In genomic region chr19:19485161-19485997, GRCh38 we compare ENCODE assay signal across 10 cellular contexts. TPM values are rescaled to one million over a fixed set of nuclear protein-coding genes. Genes with fewer than 3 reads are reported as not detected.
DNase-seq lines count a peak whose midpoint lies in the region; ATAC-seq and TF ChIP-seq lines count a peak whose summit lies in the region.
"Had no signal": no experiment of that assay in that cellular context is flagged by ENCODE, and none has a peak within 500 bp of the region (broad histone marks: within the 10 kb centered on the region; RNA-seq: fewer than 3 reads in every experiment).

No MANE protein-coding gene starts in this region.

- peaks cover 52 to 96% (median 70%) of the 10 kb centered on the region in 6 donors for H3K4me1 ChIP-seq in spleen
- H3K4me1 ChIP-seq in vagina = peaks cover 61% of the 10 kb centered on the region

- CTCF ChIA-PET in activated naive CD4-positive, alpha-beta T cell treated with anti-CD3 and anti-CD28 coated beads for 36 hours (lab: Charles Lee) = no interaction called here
- CTCF ChIA-PET in activated B cell treated with CpG ODN at 0.5 μM for 24 hours (lab: Charles Lee) = interaction anchor here (0.9 to 1.8 kb wide), 3 partner anchors 69 to 118 kb away, joined by 3 to 5 read pairs (median 3); partner anchors contain the start of gene GATAD2A

- H3K27me3 Mint-ChIP-seq in activated naive CD4-positive, alpha-beta T cell treated with anti-CD3 and anti-CD28 coated beads for 36 hours (ENCODE audit: low read depth) = no peaks in the 10 kb centered on the region
- H3K27me3 Mint-ChIP-seq in activated B cell treated with CpG ODN at 0.5 μM for 24 hours (no peaks in the 10 kb centered on the region), glutamatergic neuron (ENCODE audit: unreplicated experiment) (peaks cover 31% of the 10 kb centered on the region)

- peaks cover 8% of the 10 kb centered on the region for H3K36me3 Mint-ChIP-seq in activated naive CD4-positive, alpha-beta T cell treated with anti-CD3 and anti-CD28 coated beads for 36 hours (ENCODE audit: low read depth)
- peaks cover 20% of the 10 kb centered on the region for H3K36me3 Mint-ChIP-seq in activated B cell treated with CpG ODN at 0.5 μM for 24 hours (ENCODE audit: low read depth)
- no peaks in the 10 kb centered on the region for H3K36me3 Mint-ChIP-seq in glutamatergic neuron (ENCODE audit: unreplicated experiment)

- ATAC-seq in activated B cell treated with CpG ODN at 0.5 μM for 24 hours (ENCODE audit: low read depth) = peak; percentile 84

- intact Hi-C loops in activated naive CD4-positive, alpha-beta T cell treated with anti-CD3 and anti-CD28 coated beads for 36 hours (cut with micrococcal nuclease) = no loop called here
- intact Hi-C loops in activated B cell treated with CpG ODN at 0.5 μM for 24 hours (cut with micrococcal nuclease) (loop anchor here (1.0 to 2.0 kb wide), 2 partner anchors 25 to 80 kb away; partner anchors contain the start of gene GATAD2A), spleen (cut with DNase I; ENCODE audit: low total_unique reads) (loop anchor here (10.0 kb wide), 1 partner anchor 81 kb away; the partner anchor contains the start of gene GATAD2A), vagina (cut with DNase I) (loop anchor here (10.0 kb wide), 1 partner anchor 81 kb away; the partner anchor contains the start of gene GATAD2A)

- H3K27ac ChIP-seq in spleen = peak overlapping the region in 7 of 8 donors; percentile 15 to 88 (median 86)
- no peak overlapping the region for H3K27ac ChIP-seq in vagina
- H3K27ac ChIP-seq: foreskin keratinocyte had no signal

- H3K27ac Mint-ChIP-seq in activated naive CD4-positive, alpha-beta T cell treated with anti-CD3 and anti-CD28 coated beads for 36 hours = peak overlapping the region; percentile 57
- H3K27ac Mint-ChIP-seq in activated B cell treated with CpG ODN at 0.5 μM for 24 hours (peak overlapping the region; percentile 90), glutamatergic neuron (ENCODE audit: unreplicated experiment) (peak overlapping the region; percentile 100)

- TF ChIP-seq CTCF in activated B cell treated with CpG ODN at 0.5 μM for 24 hours (IDR thresholded peaks at IDR 0.05) = no peak
- TF ChIP-seq CTCF in glutamatergic neuron (IDR thresholded peaks at IDR 0.05; ENCODE audit: partially characterized antibody, unreplicated experiment) = no peak
- no peak for TF ChIP-seq CTCF in spleen (IDR thresholded peaks at IDR 0.05 in 8 of 11, conservative IDR thresholded peaks at IDR 0.05 in 3 of 11)
- TF ChIP-seq CTCF in vagina (IDR thresholded peaks at IDR 0.05) = no peak

- WGBS in spleen, 5 donors = 53 to 67% (median 60%) methylated on average over 15 of the region's 15 CpGs

- peaks cover 0 to 58% (median 8%) of the 10 kb centered on the region in 6 donors for H3K36me3 ChIP-seq in spleen
- peaks cover 0 to 7% of the 10 kb centered on the region in 2 donors for H3K36me3 ChIP-seq in vagina

- no peak overlapping the region for H3K4me3 Mint-ChIP-seq in activated naive CD4-positive, alpha-beta T cell treated with anti-CD3 and anti-CD28 coated beads for 36 hours
- H3K4me3 Mint-ChIP-seq in activated B cell treated with CpG ODN at 0.5 μM for 24 hours (peak overlapping the region; percentile 69), glutamatergic neuron (ENCODE audit: unreplicated experiment) (peak overlapping the region; percentile 87)

- POLR2A ChIA-PET in activated B cell treated with CpG ODN at 0.5 μM for 24 hours (lab: Charles Lee) = interaction anchor here (0.5 to 1.7 kb wide), 9 partner anchors 12 to 121 kb away, joined by 3 to 11 read pairs (median 7); partner anchors contain the start of gene GATAD2A

- no peak overlapping the region for H3K4me3 ChIP-seq in spleen
- H3K4me3 ChIP-seq in vagina = no peak overlapping the region

- no peak for DNase-seq in activated naive CD4-positive, alpha-beta T cell treated with anti-CD3 and anti-CD28 coated beads for 36 hours
- DNase-seq in activated naive CD4-positive, alpha-beta T cell treated with Interleukin-2 at 50 U/mL for 16 hours = no peak
- DNase-seq in activated B cell treated with CpG ODN at 0.5 μM for 24 hours (peak; percentile 47), glutamatergic neuron (peak; percentile 94), spleen (peak; percentile 78), vagina (ENCODE audit: extremely low spot score in 2 of 2) (no peak), SKM-1 (lab: John Stamatoyannopoulos, UW; ENCODE audit: unreplicated experiment) (no peak), GM19238 (ENCODE audit: insufficient read length, low spot score) (no peak)
- DNase-seq: C1 segment of cervical spinal cord had no signal

- no peaks in the 10 kb centered on the region for H3K9me3 Mint-ChIP-seq in activated naive CD4-positive, alpha-beta T cell treated with anti-CD3 and anti-CD28 coated beads for 36 hours
- H3K9me3 Mint-ChIP-seq in activated B cell treated with CpG ODN at 0.5 μM for 24 hours (no peaks in the 10 kb centered on the region), glutamatergic neuron (ENCODE audit: unreplicated experiment) (peaks cover 26% of the 10 kb centered on the region)

- no peak for TF ChIP-seq POLR2A in spleen (IDR thresholded peaks at IDR 0.05)
- no peak for TF ChIP-seq POLR2A in vagina (IDR thresholded peaks at IDR 0.05)

- H3K9me3 ChIP-seq in spleen (no peaks in the 10 kb centered on the region), vagina (no peaks in the 10 kb centered on the region)

- H3K27me3 ChIP-seq in spleen (replicated peaks in 1 of 7) (no peaks in the 10 kb centered on the region), vagina (no peaks in the 10 kb centered on the region)
- H3K27me3 ChIP-seq: foreskin keratinocyte had no signal

- peaks cover 71% of the 10 kb centered on the region for H3K4me1 Mint-ChIP-seq in activated naive CD4-positive, alpha-beta T cell treated with anti-CD3 and anti-CD28 coated beads for 36 hours (ENCODE audit: low read depth)
- H3K4me1 Mint-ChIP-seq in activated B cell treated with CpG ODN at 0.5 μM for 24 hours (peaks cover 70% of the 10 kb centered on the region), glutamatergic neuron (ENCODE audit: low read depth, unreplicated experiment) (peaks cover 62% of the 10 kb centered on the region)

RNA-seq across cellular contexts. Expression of gene TSSK6, which starts 30.0 kb away (rescaled TPM):
- 1 to 10 TPM; 4.5 TPM for total RNA-seq in activated naive CD4-positive, alpha-beta T cell treated with anti-CD3 and anti-CD28 coated beads for 36 hours
- total RNA-seq in activated B cell treated with CpG ODN at 0.5 μM for 24 hours = 4.0 and 4.3 TPM in 2 replicates
- total RNA-seq in glutamatergic neuron (ENCODE audit: unreplicated experiment) = 1.7 TPM
- 1 to 10 TPM; 2.3 to 5.6 (median 3.7) TPM for total RNA-seq in spleen
- polyA plus RNA-seq in spleen = 1 to 10 TPM; 1.7 to 3.3 (median 2.4) TPM
- total RNA-seq in vagina = 0.98 TPM

RNA-seq across cellular contexts. Expression of gene NDUFA13, which starts 30.6 kb away (rescaled TPM):
- total RNA-seq in activated naive CD4-positive, alpha-beta T cell treated with anti-CD3 and anti-CD28 coated beads for 36 hours = 100 to 1,000 TPM; 351 to 376 TPM
- 294 and 317 TPM in 2 replicates for total RNA-seq in activated B cell treated with CpG ODN at 0.5 μM for 24 hours
- total RNA-seq in glutamatergic neuron (ENCODE audit: unreplicated experiment) = 394 TPM
- 100 to 1,000 TPM in 4 of 7 donors, 10 to 100 TPM in 3; 24.0 to 216 (median 182) TPM for total RNA-seq in spleen
- 100 to 1,000 TPM; 203 to 224 (median 204) TPM for polyA plus RNA-seq in spleen
- 47.9 TPM for total RNA-seq in vagina

RNA-seq across cellular contexts. Expression of gene YJEFN3, which starts 43.3 kb away (rescaled TPM):
- total RNA-seq in activated naive CD4-positive, alpha-beta T cell treated with anti-CD3 and anti-CD28 coated beads for 36 hours = 1 to 10 TPM; 6.5 to 7.2 TPM
- 7.8 and 9.1 TPM in 2 replicates for total RNA-seq in activated B cell treated with CpG ODN at 0.5 μM for 24 hours
- 21.6 TPM for total RNA-seq in glutamatergic neuron (ENCODE audit: unreplicated experiment)
- 1 to 10 TPM; 1.3 to 4.8 (median 3.2) TPM for total RNA-seq in spleen
- polyA plus RNA-seq in spleen = 10 to 100 TPM; 10.4 to 22.7 (median 13.0) TPM
- 2.5 TPM for total RNA-seq in vagina

RNA-seq across cellular contexts. Expression of gene CILP2, which starts 52.7 kb away (rescaled TPM):
- under 1 TPM; 0.14 to 0.22 TPM for total RNA-seq in activated naive CD4-positive, alpha-beta T cell treated with anti-CD3 and anti-CD28 coated beads for 36 hours
- total RNA-seq in activated B cell treated with CpG ODN at 0.5 μM for 24 hours (0.27 and 0.29 TPM in 2 replicates), glutamatergic neuron (ENCODE audit: unreplicated experiment) (40.9 TPM), spleen (1 to 10 TPM in 1 of 7 donors, under 1 TPM in 5, not detected in 1; 0.36 to 1.3 (median 0.61) TPM), vagina (0.98 TPM)
- polyA plus RNA-seq in spleen = under 1 TPM; 0.15 to 0.38 (median 0.35) TPM

Comparison
In these comparisons a context has a peak if more than half of its experiments do, and no peak if none do; other contexts are left out.
1. DNase-seq: peak in activated B cell treated with CpG ODN at 0.5 μM for 24 hours (single experiment), glutamatergic neuron (single experiment) and spleen (single experiment); none in activated naive CD4-positive, alpha-beta T cell treated with anti-CD3 and anti-CD28 coated beads for 36 hours (single experiment), activated naive CD4-positive, alpha-beta T cell treated with Interleukin-2 at 50 U/mL for 16 hours (single experiment), vagina (0 of 2), SKM-1 (single experiment) and GM19238 (single experiment).
2. Peak in every context shown above with its lines, with median percentiles within 50 percentile points of each other: H3K27ac Mint-ChIP-seq.